21 cellular contexts compared by ENCODE assay signal in the genomic region with DNA sequence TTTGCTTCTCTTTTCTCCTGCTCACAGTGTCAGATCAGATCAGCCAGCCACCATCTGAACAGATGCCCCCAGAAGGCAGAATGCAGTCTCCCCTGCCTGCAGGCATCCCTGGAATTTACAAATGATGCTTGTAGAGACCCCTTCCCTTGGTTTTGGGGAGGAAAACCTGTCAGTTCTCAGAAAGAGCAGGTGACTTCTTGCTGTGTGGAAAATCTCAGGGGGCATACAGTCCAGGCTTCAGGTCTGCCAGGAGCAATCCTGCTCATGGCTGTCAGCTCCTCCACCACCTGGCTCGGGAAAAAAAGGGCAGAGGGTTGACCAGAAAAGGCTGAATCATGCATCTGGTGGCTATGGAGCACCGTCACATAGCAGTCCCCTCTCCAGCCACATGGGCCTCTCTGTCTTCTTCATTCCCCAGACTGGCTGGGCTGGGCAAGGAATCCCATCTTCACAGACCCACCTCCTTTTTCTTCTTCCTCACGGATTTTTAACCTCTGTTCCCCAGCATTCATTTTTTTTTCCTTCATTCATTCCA.
"Had no signal": no experiment of that assay in that cellular context is flagged by ENCODE, and none has a peak within 500 bp of the region (broad histone marks: within the 10 kb centered on the region; RNA-seq: fewer than 3 reads in every experiment).

No MANE protein-coding gene starts in this region.

- H3K9ac ChIP-seq: parathyroid adenoma had no signal

- H2AFZ ChIP-seq: parathyroid adenoma had no signal

- H3K27ac ChIP-seq: foreskin keratinocyte, heart right ventricle, parathyroid adenoma, psoas muscle had no signal

- H3K9me3 Mint-ChIP-seq: mesothelial cell of epicardium; natural killer cell treated with Interleukin-12 subunit alpha and Interleukin-12 subunit beta and Interleukin-15 and Interleukin-18, amount 100 ng/mL, for 72 hours had no signal

- H3K4me3 ChIP-seq: heart right ventricle, psoas muscle, smooth muscle cell had no signal

- H3K9me3 ChIP-seq: psoas muscle had no signal

- H3K4me2 ChIP-seq: smooth muscle cell had no signal

- H3K4me3 Mint-ChIP-seq: dendritic cell treated with granulocyte-macrophage colony-stimulating factor and Interleukin-4, amounts not matched to agents 40 ng/mL and 50 ng/mL, for 4 days; mesothelial cell of epicardium; natural killer cell treated with Interleukin-12 subunit alpha and Interleukin-12 subunit beta and Interleukin-15 and Interleukin-18, amount 100 ng/mL, for 72 hours had no signal

- DNase-seq: cerebellar nuclear complex; erythroblast; foreskin keratinocyte; heart right ventricle; hypothalamus; mammary epithelial cell; occipital lobe; psoas muscle; retina; stimulated activated CD4-positive, alpha-beta T cell treated with anti-CD3 and anti-CD28 coated beads, Interleukin-2, amount 100 ng/mL, for 48 hours; stimulated activated naive CD4-positive, alpha-beta T cell treated with Interleukin-2 at 50 U/mL for 16 hours; trophoblast cell had no signal

- H3K4me1 Mint-ChIP-seq: mesothelial cell of epicardium had no signal

- H3K36me3 ChIP-seq: heart right ventricle had no signal

- FAIRE-seq: colon, endothelial cell of umbilical vein, islet of Langerhans had no signal

- ATAC-seq: foreskin keratinocyte; heart right ventricle; left lobe of liver; natural killer cell treated with Interleukin-12 subunit alpha and Interleukin-12 subunit beta and Interleukin-15 and Interleukin-18, amount 100 ng/mL, for 72 hours; psoas muscle had no signal

- H3K4me1 ChIP-seq: foreskin keratinocyte, heart right ventricle, parathyroid adenoma, psoas muscle had no signal

- H3K36me3 Mint-ChIP-seq: mesothelial cell of epicardium; natural killer cell treated with Interleukin-12 subunit alpha and Interleukin-12 subunit beta and Interleukin-15 and Interleukin-18, amount 100 ng/mL, for 72 hours had no signal

- H3K27ac Mint-ChIP-seq: dendritic cell treated with granulocyte-macrophage colony-stimulating factor and Interleukin-4, amounts not matched to agents 40 ng/mL and 50 ng/mL, for 4 days; mesothelial cell of epicardium; natural killer cell treated with Interleukin-12 subunit alpha and Interleukin-12 subunit beta and Interleukin-15 and Interleukin-18, amount 100 ng/mL, for 72 hours had no signal

- H3K79me2 ChIP-seq: parathyroid adenoma had no signal
